Comparison of ENCODE assay signal across 20 cellular contexts in the genomic region with DNA sequence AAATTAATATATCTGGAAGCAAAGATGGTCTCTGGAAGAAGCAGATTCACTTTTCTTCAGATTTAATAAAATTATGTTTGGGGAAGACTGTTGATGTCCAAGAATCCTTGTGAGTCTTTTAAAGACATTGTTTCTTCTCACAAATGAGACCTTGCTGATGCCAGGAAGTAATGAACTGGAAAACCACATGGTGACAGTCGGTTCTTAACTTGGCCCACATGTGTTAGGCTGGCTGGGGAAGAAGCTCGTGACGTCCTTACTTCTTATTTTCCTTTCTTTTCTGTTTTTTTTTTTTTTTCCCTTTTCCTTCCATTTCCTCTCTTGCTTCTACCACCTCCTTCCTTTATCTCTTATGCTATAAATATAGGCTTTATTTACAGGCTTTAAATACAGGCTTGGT.
"Had no signal": no experiment of that assay in that cellular context is flagged by ENCODE, and none has a peak within 500 bp of the region (broad histone marks: within the 10 kb centered on the region; RNA-seq: fewer than 3 reads in every experiment).

No MANE protein-coding gene starts in this region.

- H3K27me3 Mint-ChIP-seq: activated CD8-positive, alpha-beta T cell treated with anti-CD3 and anti-CD28 coated beads for 36 hours; activated naive CD8-positive, alpha-beta T cell treated with anti-CD3 and anti-CD28 coated beads, Interleukin-2, amount 10 ng/mL, durations not matched to agents 7 days and 5 days; T-helper 17 cell had no signal

- DNase-seq: activated CD4-positive, CD25-positive, alpha-beta regulatory T cell treated with anti-CD3 and anti-CD28 coated beads, Interleukin-2, amount 50 U/mL, for 72 hours; activated CD8-positive, alpha-beta memory T cell treated with anti-CD3 and anti-CD28 coated beads, Interleukin-2, amount 50 U/mL, for 4 hours; activated CD8-positive, alpha-beta T cell treated with anti-CD3 and anti-CD28 coated beads for 36 hours; activated naive CD4-positive, alpha-beta T cell treated with Interleukin-2 at 50 U/mL for 16 hours; activated naive CD8-positive, alpha-beta T cell treated with anti-CD3 and anti-CD28 coated beads, Interleukin-2, amount 10 ng/mL, durations not matched to agents 7 days and 5 days; activated T-cell treated with anti-CD3 and anti-CD28 coated beads, Interleukin-2, amount 50 U/mL, for 1 hour; aorta; brain microvascular endothelial cell; MG63; NCI-H1105; NCI-H1436; NCI-H1694 treated with DMSO at 0.1 percent for 48 hours; NCI-H2029 treated with DMSO at 0.1 percent for 48 hours; NCI-H510A treated with DMSO at 0.1 percent for 48 hours; Peyer's patch; SHP77; T-helper 17 cell; T-helper 9 cell had no signal

- H3K27ac Mint-ChIP-seq: activated CD8-positive, alpha-beta T cell treated with anti-CD3 and anti-CD28 coated beads for 36 hours; activated naive CD8-positive, alpha-beta T cell treated with anti-CD3 and anti-CD28 coated beads, Interleukin-2, amount 10 ng/mL, durations not matched to agents 7 days and 5 days; T-helper 17 cell; WTC11 had no signal

- H3K4me3 Mint-ChIP-seq: activated CD8-positive, alpha-beta T cell treated with anti-CD3 and anti-CD28 coated beads for 36 hours; activated naive CD8-positive, alpha-beta T cell treated with anti-CD3 and anti-CD28 coated beads, Interleukin-2, amount 10 ng/mL, durations not matched to agents 7 days and 5 days; T-helper 17 cell; WTC11 had no signal

- H3K4me3 ChIP-seq: cardiac muscle cell, MG63, Peyer's patch had no signal

- H3K4me1 Mint-ChIP-seq: WTC11 had no signal
